ENCODE assay signal across 15 cellular contexts in the genomic region with DNA sequence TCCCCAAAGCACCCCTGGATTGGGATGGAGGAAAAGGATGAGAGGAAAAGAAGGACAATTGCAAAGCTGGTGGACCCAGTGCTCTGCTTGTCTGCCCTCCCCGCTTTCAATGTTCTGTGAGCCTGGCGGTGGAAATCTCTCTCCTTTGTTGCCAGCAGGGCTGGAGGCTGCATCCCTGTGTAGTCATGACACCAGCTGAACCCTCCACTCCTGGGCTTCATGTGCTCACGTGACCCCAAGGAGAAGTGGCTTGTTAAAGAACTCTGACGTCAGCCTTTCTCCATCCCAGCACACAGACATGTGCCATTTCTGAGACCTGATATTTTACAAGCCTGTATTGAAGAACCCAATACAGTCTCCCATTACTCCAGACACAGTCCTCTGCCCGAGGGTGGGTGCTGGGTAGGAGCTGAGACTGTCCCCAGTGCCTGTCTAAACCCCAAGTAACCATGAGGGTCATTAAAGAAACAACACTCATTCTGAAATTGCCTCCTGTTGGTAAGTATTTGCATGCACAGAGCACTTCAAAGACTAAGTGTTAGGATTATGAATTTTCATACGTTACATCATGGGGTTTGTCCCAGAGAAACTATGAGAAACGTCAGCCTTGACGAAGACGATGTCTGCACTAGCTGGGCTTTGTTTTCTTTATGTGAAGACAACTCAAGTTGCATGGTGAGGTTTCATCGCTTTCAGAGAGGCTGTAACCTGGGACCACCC. TPM values are rescaled to one million over a fixed set of nuclear protein-coding genes. Genes with fewer than 3 reads are reported as not detected.
DNase-seq lines count a peak whose midpoint lies in the region; ATAC-seq and TF ChIP-seq lines count a peak whose summit lies in the region.
"Had no signal": no experiment of that assay in that cellular context is flagged by ENCODE, and none has a peak within 500 bp of the region (broad histone marks: within the 10 kb centered on the region; RNA-seq: fewer than 3 reads in every experiment).

No MANE protein-coding gene starts in this region.

- H3K36me3 ChIP-seq in stomach, result no peaks in the 10 kb centered on the region
- H3K36me3 ChIP-seq: neural progenitor cell had no signal

- TF ChIP-seq CTCF in stomach (IDR thresholded peaks at IDR 0.05), result no peak
- no peak for TF ChIP-seq CTCF in activated CD8-positive, alpha-beta T cell treated with anti-CD3 and anti-CD28 coated beads for 36 hours (IDR thresholded peaks at IDR 0.05)

- H3K36me3 Mint-ChIP-seq in activated CD8-positive, alpha-beta T cell treated with anti-CD3 and anti-CD28 coated beads for 36 hours (ENCODE audit: low read depth), result no peaks in the 10 kb centered on the region
- H3K36me3 Mint-ChIP-seq: activated naive CD4-positive, alpha-beta T cell treated with anti-CD3 and anti-CD28 coated beads, Interleukin-2, amount 50 U/mL, for 24 hours had no signal

- H3K27ac Mint-ChIP-seq in activated CD8-positive, alpha-beta T cell treated with anti-CD3 and anti-CD28 coated beads for 36 hours, result no peak overlapping the region
- H3K27ac Mint-ChIP-seq: activated naive CD4-positive, alpha-beta T cell treated with anti-CD3 and anti-CD28 coated beads, Interleukin-2, amount 50 U/mL, for 24 hours; neural progenitor cell had no signal

- DNase-seq in DMS153 (lab: John Stamatoyannopoulos, UW) (peak; percentile 34), DMS153 treated with DMSO at 0.1 percent for 48 hours (lab: John Stamatoyannopoulos, UW; ENCODE audit: unreplicated experiment) (no peak), NCI-H774 (lab: John Stamatoyannopoulos, UW) (peak; percentile 23), left kidney (ENCODE audit: low read depth, low spot score) (peak; percentile 46), stomach (no peak)
- DNase-seq in activated CD8-positive, alpha-beta T cell treated with anti-CD3 and anti-CD28 coated beads for 36 hours, result no peak
- DNase-seq: 8988T; activated CD4-positive, alpha-beta T cell treated with anti-CD3 and anti-CD28 coated beads for 48 hours; islet precursor cell; NCI-H1930; stimulated activated CD8-positive, alpha-beta memory T cell treated with anti-CD3 and anti-CD28 coated beads, Interleukin-4, amount 100 ng/mL, for 48 hours had no signal

- H3K4me1 Mint-ChIP-seq in activated CD8-positive, alpha-beta T cell treated with anti-CD3 and anti-CD28 coated beads for 36 hours (ENCODE audit: low read depth), result no peaks in the 10 kb centered on the region
- H3K4me1 Mint-ChIP-seq: activated naive CD4-positive, alpha-beta T cell treated with anti-CD3 and anti-CD28 coated beads, Interleukin-2, amount 50 U/mL, for 24 hours had no signal

- TF ChIP-seq EP300 in stomach (IDR thresholded peaks at IDR 0.05), result no peak

- intact Hi-C loops in stomach (cut with DNase I; ENCODE audit: low total_unique reads), result no loop called here
- intact Hi-C loops in activated CD8-positive, alpha-beta T cell treated with anti-CD3 and anti-CD28 coated beads for 36 hours (cut with micrococcal nuclease), result no loop called here

- H3K9me3 ChIP-seq in stomach, result no peaks in the 10 kb centered on the region

- POLR2A ChIA-PET in activated CD8-positive, alpha-beta T cell treated with anti-CD3 and anti-CD28 coated beads for 36 hours (lab: Charles Lee), result no interaction called here

- no peaks in the 10 kb centered on the region for H3K27me3 ChIP-seq in stomach
- H3K27me3 ChIP-seq: neural progenitor cell had no signal

- no peaks in the 10 kb centered on the region for H3K4me1 ChIP-seq in stomach
- H3K4me1 ChIP-seq: neural progenitor cell had no signal

- H3K4me3 Mint-ChIP-seq in activated CD8-positive, alpha-beta T cell treated with anti-CD3 and anti-CD28 coated beads for 36 hours, result no peak overlapping the region
- H3K4me3 Mint-ChIP-seq: activated naive CD4-positive, alpha-beta T cell treated with anti-CD3 and anti-CD28 coated beads, Interleukin-2, amount 50 U/mL, for 24 hours; neural progenitor cell had no signal

- CTCF ChIA-PET in activated CD8-positive, alpha-beta T cell treated with anti-CD3 and anti-CD28 coated beads for 36 hours (lab: Charles Lee), result interaction anchor here (0.7 to 1.7 kb wide), 2 partner anchors 39 to 178 kb away, joined by 3 to 7 read pairs; no protein-coding TSS in a partner anchor

- no peak for TF ChIP-seq POLR2A in stomach (IDR thresholded peaks at IDR 0.05)

- H3K27ac ChIP-seq in stomach, result no peak overlapping the region
- H3K27ac ChIP-seq: neural progenitor cell had no signal

- 72 to 91% (median 75%) methylated on average over 9 to 10 of the region's 10 CpGs for WGBS in stomach, 5 donors

- H3K27me3 Mint-ChIP-seq in activated CD8-positive, alpha-beta T cell treated with anti-CD3 and anti-CD28 coated beads for 36 hours, result peaks cover 3% of the 10 kb centered on the region

- H3K4me3 ChIP-seq in stomach, result no peak overlapping the region
- H3K4me3 ChIP-seq: neural progenitor cell had no signal

- ATAC-seq in HG02798 (IDR thresholded peaks at IDR 0.05; ENCODE audit: poor library complexity, unreplicated experiment) (peak; percentile 67), HG02840 (IDR thresholded peaks at IDR 0.05; ENCODE audit: low FRiP score, unreplicated experiment) (no peak)
- no peak for ATAC-seq in activated CD8-positive, alpha-beta T cell treated with anti-CD3 and anti-CD28 coated beads for 36 hours

- peaks cover 3% of the 10 kb centered on the region for H3K9me3 Mint-ChIP-seq in activated CD8-positive, alpha-beta T cell treated with anti-CD3 and anti-CD28 coated beads for 36 hours
- H3K9me3 Mint-ChIP-seq: activated naive CD4-positive, alpha-beta T cell treated with anti-CD3 and anti-CD28 coated beads, Interleukin-2, amount 50 U/mL, for 24 hours; neural progenitor cell had no signal

RNA-seq across cellular contexts. Expression of a gene that starts 21.7 kb away (rescaled TPM):
- 1 to 10 TPM in 2 of 5 donors, under 1 TPM in 2, not detected in 1; 0.58 to 2.2 (median 1.2) TPM for total RNA-seq in stomach
- 1 to 10 TPM in 2 of 3 donors, under 1 TPM in 1; 0.53 to 2.0 (median 1.6) TPM for polyA plus RNA-seq in stomach
- total RNA-seq in activated CD8-positive, alpha-beta T cell treated with anti-CD3 and anti-CD28 coated beads for 36 hours, result not detected

Comparison
In these comparisons a context has a peak if more than half of its experiments do, and no peak if none do; other contexts are left out.
1. DNase-seq: peak in DMS153 (single experiment), NCI-H774 (single experiment) and left kidney (single experiment); none in DMS153 treated with DMSO at 0.1 percent for 48 hours (single experiment), stomach (single experiment) and activated CD8-positive, alpha-beta T cell treated with anti-CD3 and anti-CD28 coated beads for 36 hours (single experiment).